In genomic region chr16:88193706-88194396, GRCh38 we compare ENCODE assay signal across 8 cellular contexts.
A peak's percentile ranks its signal among the peaks of the same experiment; 100 is the strongest.
DNase-seq lines count a peak whose midpoint lies in the region; TF ChIP-seq lines count a peak whose summit lies in the region.
"Not testable (repeated sequence)": the region's sequence is repeated elsewhere in the genome, so short reads cannot be mapped to it uniquely, and the experiment has no call there.

No MANE protein-coding gene starts in this region.

- H3K9ac ChIP-seq in NT2/D1 (ENCODE audit: insufficient read length, low read depth) = not testable (repeated sequence)

- TF ChIP-seq CTCF in ovary (IDR thresholded peaks at IDR 0.05) = peak; percentile 38 to 71 (median 67)
- peak; percentile 43 to 60 (median 57) for TF ChIP-seq CTCF in testis (IDR thresholded peaks at IDR 0.05)

- not testable (repeated sequence) for H3K27me3 ChIP-seq in NT2/D1 (ENCODE audit: insufficient read depth, insufficient read length); ovary; testis

- not testable (repeated sequence) for TF ChIP-seq POLR2A in ovary (IDR thresholded peaks at IDR 0.05); testis (IDR thresholded peaks at IDR 0.05)

- DNase-seq in DMS153 (lab: John Stamatoyannopoulos, UW) (peak; percentile 10), Kasumi-1 (lab: John Stamatoyannopoulos, UW) (peak; percentile 32 to 58), NT2/D1 (ENCODE audit: low read depth, low spot score) (peak; percentile 40), dermis blood vessel endothelial cell (peak; percentile 78), inferior parietal cortex (ENCODE audit: extremely low spot score) (peak; percentile 47), ovary (peak; percentile 67 to 79 (median 78)), testis (peak; percentile 73)
- peak; percentile 64 for DNase-seq in activated CD8-positive, alpha-beta memory T cell treated with anti-CD3 and anti-CD28 coated beads for 24 hours

- H3K9me3 ChIP-seq in NT2/D1 (ENCODE audit: insufficient read depth, low read length); ovary; testis: not testable (repeated sequence)

- not testable (repeated sequence) for H3K4me3 ChIP-seq in NT2/D1 (ENCODE audit: insufficient read length, low read depth); ovary; testis

- peak overlapping the region in 1 of 2 donors; percentile 17 for H3K27ac ChIP-seq in ovary
- not testable (repeated sequence) for H3K27ac ChIP-seq in testis

- H3K36me3 ChIP-seq in NT2/D1 (ENCODE audit: insufficient read depth, insufficient read length, low read length); ovary; testis (ENCODE audit: low read depth, missing control alignments): not testable (repeated sequence)

- not testable (repeated sequence) for TF ChIP-seq EP300 in ovary (IDR thresholded peaks at IDR 0.05)

- intact Hi-C loops in ovary (cut with DNase I) = loop anchor here in 1 of 4 donors (10.0 kb wide), 1 partner anchor 191 kb away; the partner anchor contains the start of gene ZNF469
- intact Hi-C loops in testis (cut with DNase I; ENCODE audit: low total_unique reads) = not testable (repeated sequence)

- 45 to 78% (median 74%) methylated on average over 8 to 15 of the region's 15 CpGs for WGBS in ovary, 3 donors
- 68 to 83% methylated on average over 7 to 12 of the region's 15 CpGs for WGBS in testis, 2 donors

- H3K4me1 ChIP-seq in NT2/D1 (ENCODE audit: insufficient read depth, insufficient read length); ovary (ENCODE audit: insufficient read depth); testis: not testable (repeated sequence)

Comparison
In these comparisons a context has a peak if more than half of its experiments do, and no peak if none do; other contexts are left out.
1. DNase-seq: peak in every context shown above with its lines; median percentile 78 in dermis blood vessel endothelial cell; 78 in ovary; 73 in testis; 64 in activated CD8-positive, alpha-beta memory T cell treated with anti-CD3 and anti-CD28 coated beads for 24 hours; 47 in inferior parietal cortex; 45 in Kasumi-1; 40 in NT2/D1; 10 in DMS153.